In the genomic region with DNA sequence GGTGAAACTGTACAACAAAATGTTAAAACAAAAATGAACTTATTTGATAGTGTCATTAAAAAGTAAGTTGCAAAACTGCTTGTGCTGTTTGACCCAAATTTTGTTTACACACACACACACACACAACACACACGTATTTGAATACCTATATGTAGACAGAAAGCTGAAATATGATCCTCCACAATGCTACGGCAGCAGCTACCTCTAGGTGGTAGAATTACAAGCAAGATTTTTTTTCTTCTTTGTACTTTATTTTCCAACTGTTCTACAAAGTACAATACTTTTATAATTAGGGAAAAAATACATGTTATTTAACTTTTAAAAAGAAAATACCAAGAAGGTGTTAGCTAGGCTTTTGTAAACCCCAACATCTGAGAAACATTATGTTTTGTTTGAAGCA, we compare ENCODE assay signal across 1 cellular context.
TF ChIP-seq lines count a peak whose summit lies in the region.

No MANE protein-coding gene starts in this region.

TF ChIP-seq in SK-N-SH treated with all-trans-retinoic acid at 6 μM for 48 hours, 23 proteins besides CTCF, POLR2A, EP300 and RAD21:
- TF ChIP-seq BACH2 (CRISPR knock-in tag; IDR thresholded peaks at IDR 0.05; ENCODE audit: borderline replicate concordance) (no peak), CSRNP3 (CRISPR knock-in tag; IDR thresholded peaks at IDR 0.05) (no peak), TCF4 (CRISPR knock-in tag; IDR thresholded peaks at IDR 0.05; ENCODE audit: borderline replicate concordance) (no peak), TOX (CRISPR knock-in tag; IDR thresholded peaks at IDR 0.05; ENCODE audit: borderline replicate concordance) (no peak), GLIS3 (CRISPR knock-in tag; IDR thresholded peaks at IDR 0.05) (no peak), ZFP3 (CRISPR knock-in tag; IDR thresholded peaks at IDR 0.05) (no peak), ESRRG (CRISPR knock-in tag; IDR thresholded peaks at IDR 0.05) (no peak), ZNF8 (CRISPR knock-in tag; IDR thresholded peaks at IDR 0.05) (no peak), SNAI2 (CRISPR knock-in tag; IDR thresholded peaks at IDR 0.05) (no peak), POU6F1 (CRISPR knock-in tag; IDR thresholded peaks at IDR 0.05; ENCODE audit: borderline replicate concordance, low read depth) (no peak), OSR1 (CRISPR knock-in tag; IDR thresholded peaks at IDR 0.05) (no peak), RARB (CRISPR knock-in tag; IDR thresholded peaks at IDR 0.05) (no peak), ARNTL (CRISPR knock-in tag; IDR thresholded peaks at IDR 0.05; ENCODE audit: borderline replicate concordance, low read depth) (no peak), CSDC2 (CRISPR knock-in tag; IDR thresholded peaks at IDR 0.05) (no peak), ISL1 (CRISPR knock-in tag; IDR thresholded peaks at IDR 0.05) (no peak), PPARA (CRISPR knock-in tag; IDR thresholded peaks at IDR 0.05; ENCODE audit: borderline replicate concordance) (no peak), ZNF565 (CRISPR knock-in tag; conservative IDR thresholded peaks at IDR 0.05; ENCODE audit: low read depth) (no peak)
- TF ChIP-seq, protein P1, sequence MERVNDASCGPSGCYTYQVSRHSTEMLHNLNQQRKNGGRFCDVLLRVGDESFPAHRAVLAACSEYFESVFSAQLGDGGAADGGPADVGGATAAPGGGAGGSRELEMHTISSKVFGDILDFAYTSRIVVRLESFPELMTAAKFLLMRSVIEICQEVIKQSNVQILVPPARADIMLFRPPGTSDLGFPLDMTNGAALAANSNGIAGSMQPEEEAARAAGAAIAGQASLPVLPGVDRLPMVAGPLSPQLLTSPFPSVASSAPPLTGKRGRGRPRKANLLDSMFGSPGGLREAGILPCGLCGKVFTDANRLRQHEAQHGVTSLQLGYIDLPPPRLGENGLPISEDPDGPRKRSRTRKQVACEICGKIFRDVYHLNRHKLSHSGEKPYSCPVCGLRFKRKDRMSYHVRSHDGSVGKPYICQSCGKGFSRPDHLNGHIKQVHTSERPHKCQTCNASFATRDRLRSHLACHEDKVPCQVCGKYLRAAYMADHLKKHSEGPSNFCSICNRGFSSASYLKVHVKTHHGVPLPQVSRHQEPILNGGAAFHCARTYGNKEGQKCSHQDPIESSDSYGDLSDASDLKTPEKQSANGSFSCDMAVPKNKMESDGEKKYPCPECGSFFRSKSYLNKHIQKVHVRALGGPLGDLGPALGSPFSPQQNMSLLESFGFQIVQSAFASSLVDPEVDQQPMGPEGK (CRISPR knock-in tag; IDR thresholded peaks at IDR 0.05; ENCODE audit: borderline replicate concordance): no peak
- TF ChIP-seq, protein P2, sequence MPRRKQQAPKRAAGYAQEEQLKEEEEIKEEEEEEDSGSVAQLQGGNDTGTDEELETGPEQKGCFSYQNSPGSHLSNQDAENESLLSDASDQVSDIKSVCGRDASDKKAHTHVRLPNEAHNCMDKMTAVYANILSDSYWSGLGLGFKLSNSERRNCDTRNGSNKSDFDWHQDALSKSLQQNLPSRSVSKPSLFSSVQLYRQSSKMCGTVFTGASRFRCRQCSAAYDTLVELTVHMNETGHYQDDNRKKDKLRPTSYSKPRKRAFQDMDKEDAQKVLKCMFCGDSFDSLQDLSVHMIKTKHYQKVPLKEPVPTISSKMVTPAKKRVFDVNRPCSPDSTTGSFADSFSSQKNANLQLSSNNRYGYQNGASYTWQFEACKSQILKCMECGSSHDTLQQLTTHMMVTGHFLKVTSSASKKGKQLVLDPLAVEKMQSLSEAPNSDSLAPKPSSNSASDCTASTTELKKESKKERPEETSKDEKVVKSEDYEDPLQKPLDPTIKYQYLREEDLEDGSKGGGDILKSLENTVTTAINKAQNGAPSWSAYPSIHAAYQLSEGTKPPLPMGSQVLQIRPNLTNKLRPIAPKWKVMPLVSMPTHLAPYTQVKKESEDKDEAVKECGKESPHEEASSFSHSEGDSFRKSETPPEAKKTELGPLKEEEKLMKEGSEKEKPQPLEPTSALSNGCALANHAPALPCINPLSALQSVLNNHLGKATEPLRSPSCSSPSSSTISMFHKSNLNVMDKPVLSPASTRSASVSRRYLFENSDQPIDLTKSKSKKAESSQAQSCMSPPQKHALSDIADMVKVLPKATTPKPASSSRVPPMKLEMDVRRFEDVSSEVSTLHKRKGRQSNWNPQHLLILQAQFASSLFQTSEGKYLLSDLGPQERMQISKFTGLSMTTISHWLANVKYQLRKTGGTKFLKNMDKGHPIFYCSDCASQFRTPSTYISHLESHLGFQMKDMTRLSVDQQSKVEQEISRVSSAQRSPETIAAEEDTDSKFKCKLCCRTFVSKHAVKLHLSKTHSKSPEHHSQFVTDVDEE (CRISPR knock-in tag; IDR thresholded peaks at IDR 0.05): no peak
